In the genomic region with DNA sequence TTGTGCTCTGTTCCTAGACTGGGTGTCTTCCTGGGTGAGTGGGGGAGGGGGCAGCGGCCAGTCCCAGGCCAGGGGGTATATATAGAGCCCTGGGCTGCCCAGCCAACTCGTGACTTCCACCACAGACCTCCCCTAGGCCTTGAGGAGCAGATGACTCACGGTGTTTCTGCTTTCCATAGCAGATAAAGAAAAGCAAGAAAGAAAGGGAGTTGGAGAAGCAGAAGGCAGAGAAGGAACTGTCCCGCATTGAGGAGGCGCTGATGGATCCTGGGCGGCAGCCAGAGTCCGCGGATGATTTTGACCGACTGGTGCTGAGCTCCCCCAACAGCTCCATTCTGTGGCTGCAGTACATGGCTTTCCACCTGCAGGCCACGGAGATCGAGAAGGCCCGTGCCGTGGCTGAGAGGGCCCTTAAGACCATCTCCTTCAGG, we compare ENCODE assay signal across 18 cellular contexts. TPM values are rescaled to one million over a fixed set of nuclear protein-coding genes. Genes with fewer than 3 reads are reported as not detected.
DNase-seq lines count a peak whose midpoint lies in the region; ATAC-seq and TF ChIP-seq lines count a peak whose summit lies in the region.
"Had no signal": no experiment of that assay in that cellular context is flagged by ENCODE, and none has a peak within 500 bp of the region (broad histone marks: within the 10 kb centered on the region; RNA-seq: fewer than 3 reads in every experiment).

No MANE protein-coding gene starts in this region.

- intact Hi-C loops in activated naive CD4-positive, alpha-beta T cell treated with anti-CD3 and anti-CD28 coated beads for 36 hours (cut with micrococcal nuclease), result no loop called here
- intact Hi-C loops in left lung (cut with DNase I) (no loop called here), tibial artery (cut with DNase I; ENCODE audit: low total_unique reads) (no loop called here)

- TF ChIP-seq CTCF in chondrocyte (IDR thresholded peaks at IDR 0.05) (no peak), left lung (IDR thresholded peaks at IDR 0.05) (no peak), tibial artery (IDR thresholded peaks at IDR 0.05) (no peak)

- H3K36me3 ChIP-seq in left lung (peaks cover 0 to 100% of the 10 kb centered on the region in 2 donors), tibial artery (peaks cover 51 to 94% (median 88%) of the 10 kb centered on the region in 3 donors)

- H3K27me3 ChIP-seq in left lung, result no peaks in the 10 kb centered on the region
- no peaks in the 10 kb centered on the region for H3K27me3 ChIP-seq in tibial artery
- H3K27me3 ChIP-seq: foreskin keratinocyte, suprapubic skin had no signal

- H3K4me1 Mint-ChIP-seq in activated naive CD4-positive, alpha-beta T cell treated with anti-CD3 and anti-CD28 coated beads, Interleukin-2, amount 10 ng/mL, durations not matched to agents 7 days and 5 days, result peaks cover 15% of the 10 kb centered on the region
- H3K4me1 Mint-ChIP-seq in activated naive CD4-positive, alpha-beta T cell treated with anti-CD3 and anti-CD28 coated beads for 36 hours (ENCODE audit: low read depth), result no peaks in the 10 kb centered on the region
- H3K4me1 Mint-ChIP-seq in chondrocyte (ENCODE audit: low read depth), result peaks cover 34% of the 10 kb centered on the region

- H3K4me1 ChIP-seq in left lung (peaks cover 7 to 36% of the 10 kb centered on the region in 2 donors), tibial artery (peaks cover 0 to 50% (median 29%) of the 10 kb centered on the region in 4 donors)
- H3K4me1 ChIP-seq: foreskin keratinocyte had no signal

- DNase-seq in activated naive CD4-positive, alpha-beta T cell treated with anti-CD3 and anti-CD28 coated beads, Interleukin-2, amount 10 ng/mL, durations not matched to agents 7 days and 5 days, result no peak
- no peak for DNase-seq in activated naive CD4-positive, alpha-beta T cell treated with anti-CD3 and anti-CD28 coated beads for 36 hours
- DNase-seq in chondrocyte (ENCODE audit: low spot score) (no peak), left lung (peak; percentile 61 to 65), tibial artery (peak; percentile 53 to 84), NCI-H345 (lab: John Stamatoyannopoulos, UW) (no peak), NOMO-1 treated with dmso at 0.1 percent for 144 hours (lab: John Stamatoyannopoulos, UW; ENCODE audit: unreplicated experiment) (no peak)
- DNase-seq: ACHN; activated CD8-positive, alpha-beta memory T cell treated with anti-CD3 and anti-CD28 coated beads, Interleukin-2, amount 50 U/mL, for 48 hours; DND-41; foreskin keratinocyte; NCI-H2081 treated with DMSO at 0.1 percent for 48 hours; stimulated activated CD4-positive, alpha-beta T cell treated with anti-CD3 and anti-CD28 coated beads, Interleukin-4, amount 100 ng/mL, for 4 hours had no signal

- peaks cover 71% of the 10 kb centered on the region for H3K36me3 Mint-ChIP-seq in activated naive CD4-positive, alpha-beta T cell treated with anti-CD3 and anti-CD28 coated beads, Interleukin-2, amount 10 ng/mL, durations not matched to agents 7 days and 5 days
- H3K36me3 Mint-ChIP-seq in activated naive CD4-positive, alpha-beta T cell treated with anti-CD3 and anti-CD28 coated beads for 36 hours (ENCODE audit: low read depth), result peaks cover 45% of the 10 kb centered on the region
- H3K36me3 Mint-ChIP-seq in chondrocyte (ENCODE audit: low read depth), result peaks cover 62% of the 10 kb centered on the region

- no peak overlapping the region for H3K4me3 Mint-ChIP-seq in activated naive CD4-positive, alpha-beta T cell treated with anti-CD3 and anti-CD28 coated beads, Interleukin-2, amount 10 ng/mL, durations not matched to agents 7 days and 5 days
- H3K4me3 Mint-ChIP-seq in activated naive CD4-positive, alpha-beta T cell treated with anti-CD3 and anti-CD28 coated beads for 36 hours, result no peak overlapping the region
- H3K4me3 Mint-ChIP-seq in chondrocyte (ENCODE audit: unreplicated experiment), result no peak overlapping the region

- no peaks in the 10 kb centered on the region for H3K27me3 Mint-ChIP-seq in activated naive CD4-positive, alpha-beta T cell treated with anti-CD3 and anti-CD28 coated beads, Interleukin-2, amount 10 ng/mL, durations not matched to agents 7 days and 5 days
- no peaks in the 10 kb centered on the region for H3K27me3 Mint-ChIP-seq in activated naive CD4-positive, alpha-beta T cell treated with anti-CD3 and anti-CD28 coated beads for 36 hours (ENCODE audit: low read depth)
- H3K27me3 Mint-ChIP-seq in chondrocyte (ENCODE audit: low read depth), result no peaks in the 10 kb centered on the region

- H3K9me3 Mint-ChIP-seq in activated naive CD4-positive, alpha-beta T cell treated with anti-CD3 and anti-CD28 coated beads, Interleukin-2, amount 10 ng/mL, durations not matched to agents 7 days and 5 days, result no peaks in the 10 kb centered on the region
- H3K9me3 Mint-ChIP-seq in activated naive CD4-positive, alpha-beta T cell treated with anti-CD3 and anti-CD28 coated beads for 36 hours, result no peaks in the 10 kb centered on the region
- H3K9me3 Mint-ChIP-seq in chondrocyte (ENCODE audit: low read depth), result no peaks in the 10 kb centered on the region

- peak overlapping the region in 1 of 2 donors; percentile 45 for H3K27ac ChIP-seq in left lung
- peak overlapping the region; percentile 36 to 64 for H3K27ac ChIP-seq in tibial artery
- H3K27ac ChIP-seq: foreskin keratinocyte, suprapubic skin had no signal

- ATAC-seq in left lung (peak; percentile 52), HG02981 (IDR thresholded peaks at IDR 0.05; ENCODE audit: unreplicated experiment) (no peak)
- ATAC-seq: foreskin keratinocyte, left lobe of liver had no signal

- H3K9me3 ChIP-seq in left lung (no peaks in the 10 kb centered on the region), tibial artery (no peaks in the 10 kb centered on the region)
- H3K9me3 ChIP-seq: suprapubic skin had no signal

- H3K4me3 ChIP-seq in left lung, result no peak overlapping the region
- H3K4me3 ChIP-seq in tibial artery, result no peak overlapping the region
- H3K4me3 ChIP-seq: suprapubic skin had no signal

- peak overlapping the region; percentile 43 for H3K27ac Mint-ChIP-seq in activated naive CD4-positive, alpha-beta T cell treated with anti-CD3 and anti-CD28 coated beads, Interleukin-2, amount 10 ng/mL, durations not matched to agents 7 days and 5 days
- H3K27ac Mint-ChIP-seq in activated naive CD4-positive, alpha-beta T cell treated with anti-CD3 and anti-CD28 coated beads for 36 hours, result no peak overlapping the region
- peak overlapping the region; percentile 85 for H3K27ac Mint-ChIP-seq in chondrocyte (ENCODE audit: unreplicated experiment)

- CTCF ChIA-PET in activated naive CD4-positive, alpha-beta T cell treated with anti-CD3 and anti-CD28 coated beads, Interleukin-2, amount 10 ng/mL, durations not matched to agents 7 days and 5 days (lab: Charles Lee), result interaction anchor here (1.3 to 2.0 kb wide), 2 partner anchors 9 to 44 kb away, joined by 4 to 7 read pairs; no protein-coding TSS in a partner anchor
- CTCF ChIA-PET in activated naive CD4-positive, alpha-beta T cell treated with anti-CD3 and anti-CD28 coated beads for 36 hours (lab: Charles Lee), result interaction anchor here (1.2 kb wide), 1 partner anchor 43 kb away, joined by 3 read pairs; no protein-coding TSS in a partner anchor

RNA-seq across cellular contexts. Expression of gene CALHM2, which starts 10.1 kb away (rescaled TPM):
- 1 to 10 TPM; 8.3 to 9.5 TPM for total RNA-seq in activated naive CD4-positive, alpha-beta T cell treated with anti-CD3 and anti-CD28 coated beads for 36 hours
- total RNA-seq in chondrocyte (1.3 to 10.9 TPM (median 9.9 TPM) in 3 replicates), left lung (10 to 100 TPM; 29.4 to 60.2 TPM)

RNA-seq across cellular contexts. Expression of gene CALHM1, which starts 16.7 kb away (rescaled TPM):
- total RNA-seq in activated naive CD4-positive, alpha-beta T cell treated with anti-CD3 and anti-CD28 coated beads for 36 hours, result not detected
- total RNA-seq in chondrocyte, result not detected in 3 replicates
- total RNA-seq in left lung, result not detected
- total RNA-seq: bronchial epithelial cell, foreskin keratinocyte, left lobe of liver, suprapubic skin had no signal

RNA-seq across cellular contexts. Expression of gene CALHM3, which starts 37.0 kb away (rescaled TPM):
- total RNA-seq in activated naive CD4-positive, alpha-beta T cell treated with anti-CD3 and anti-CD28 coated beads for 36 hours, result not detected
- total RNA-seq in chondrocyte, result not detected in 3 replicates
- total RNA-seq in left lung, result under 1 TPM in 1 of 2 donors, not detected in 1; 0.16 TPM
- total RNA-seq: bronchial epithelial cell; foreskin keratinocyte; left lobe of liver; suprapubic skin; T-helper 2 cell treated with Interferon-gamma antibody and Interleukin-4, amounts not matched to agents 100 ng/mL and 5 ng/mL, for 36 hours had no signal

RNA-seq across cellular contexts. Expression of gene PDCD11, which starts 45.6 kb away (rescaled TPM):
- 10 to 100 TPM; 50.1 TPM for total RNA-seq in activated naive CD4-positive, alpha-beta T cell treated with anti-CD3 and anti-CD28 coated beads for 36 hours
- total RNA-seq in chondrocyte (24.7 to 33.0 TPM (median 27.9 TPM) in 3 replicates), left lung (10 to 100 TPM; 20.1 to 35.4 TPM)

RNA-seq across cellular contexts. Expression of gene ATP5MK, which starts 45.8 kb away (rescaled TPM):
- total RNA-seq in activated naive CD4-positive, alpha-beta T cell treated with anti-CD3 and anti-CD28 coated beads for 36 hours, result 100 to 1,000 TPM; 422 to 423 TPM
- total RNA-seq in chondrocyte, result 297 to 326 TPM (median 299 TPM) in 3 replicates
- total RNA-seq in left lung, result 100 to 1,000 TPM; 257 to 259 TPM

Comparison
In these comparisons a context has a peak if more than half of its experiments do, and no peak if none do; other contexts are left out.
1. DNase-seq: peak in left lung (2 of 2) and tibial artery (2 of 2); none in activated naive CD4-positive, alpha-beta T cell treated with anti-CD3 and anti-CD28 coated beads, Interleukin-2, amount 10 ng/mL, durations not matched to agents 7 days and 5 days (single experiment), activated naive CD4-positive, alpha-beta T cell treated with anti-CD3 and anti-CD28 coated beads for 36 hours (single experiment), chondrocyte (single experiment), NCI-H345 (single experiment) and NOMO-1 treated with dmso at 0.1 percent for 144 hours (single experiment).